ENCODE assay signal across 3 cellular contexts in the genomic region with DNA sequence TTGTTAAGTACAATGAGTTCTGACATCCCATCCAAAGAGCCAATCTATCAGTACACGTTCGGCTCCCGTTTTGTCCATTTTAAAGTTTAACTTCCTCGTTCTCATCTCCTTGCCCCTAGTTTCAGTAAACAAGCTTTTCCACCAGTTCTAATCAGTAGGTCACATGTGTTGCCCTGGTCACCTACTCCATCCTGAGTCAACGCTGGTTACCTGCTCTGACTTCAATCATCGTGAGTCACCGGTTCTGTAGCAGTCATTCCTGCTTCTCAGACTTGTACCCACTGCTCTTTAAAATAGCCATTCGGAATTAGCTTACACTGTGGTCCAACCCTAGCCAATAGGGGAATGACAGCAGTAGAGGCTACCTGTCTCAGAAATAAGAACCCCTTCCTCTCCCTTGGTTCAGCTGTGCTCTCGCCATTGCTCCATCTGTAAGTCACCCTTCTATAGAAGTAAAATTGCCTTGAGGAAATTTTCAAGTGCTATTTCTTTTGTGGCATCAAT.
TF ChIP-seq lines count a peak whose summit lies in the region.

No MANE protein-coding gene starts in this region.

TF ChIP-seq in GM12878, 131 proteins besides CTCF, POLR2A, EP300 and RAD21:
- TF ChIP-seq, protein P1, sequence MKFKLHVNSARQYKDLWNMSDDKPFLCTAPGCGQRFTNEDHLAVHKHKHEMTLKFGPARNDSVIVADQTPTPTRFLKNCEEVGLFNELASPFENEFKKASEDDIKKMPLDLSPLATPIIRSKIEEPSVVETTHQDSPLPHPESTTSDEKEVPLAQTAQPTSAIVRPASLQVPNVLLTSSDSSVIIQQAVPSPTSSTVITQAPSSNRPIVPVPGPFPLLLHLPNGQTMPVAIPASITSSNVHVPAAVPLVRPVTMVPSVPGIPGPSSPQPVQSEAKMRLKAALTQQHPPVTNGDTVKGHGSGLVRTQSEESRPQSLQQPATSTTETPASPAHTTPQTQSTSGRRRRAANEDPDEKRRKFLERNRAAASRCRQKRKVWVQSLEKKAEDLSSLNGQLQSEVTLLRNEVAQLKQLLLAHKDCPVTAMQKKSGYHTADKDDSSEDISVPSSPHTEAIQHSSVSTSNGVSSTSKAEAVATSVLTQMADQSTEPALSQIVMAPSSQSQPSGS (IDR thresholded peaks at IDR 0.05; ENCODE audit: low read length) = no peak
- no peak for TF ChIP-seq GABPA (IDR thresholded peaks at IDR 0.05; ENCODE audit: low read depth)
- no peak for TF ChIP-seq RBBP5 (conservative IDR thresholded peaks at IDR 0.05)
- TF ChIP-seq KLF5 (IDR thresholded peaks at IDR 0.05; ENCODE audit: partially characterized antibody) = no peak
- no peak for TF ChIP-seq ZZZ3 (IDR thresholded peaks at IDR 0.05; ENCODE audit: control insufficient read depth, insufficient read length, low read depth)
- no peak for TF ChIP-seq ZNF207 (IDR thresholded peaks at IDR 0.05; ENCODE audit: borderline replicate concordance)
- no peak for TF ChIP-seq GATAD2B (conservative IDR thresholded peaks at IDR 0.05; ENCODE audit: low read depth)
TF ChIP-seq in GM12878: peak in this region for 0.

TF ChIP-seq in HepG2, 621 proteins besides CTCF, POLR2A, EP300 and RAD21 (continues in another document):
- TF ChIP-seq CREB1 (IDR thresholded peaks at IDR 0.05) (peak; percentile 81), CREB1 (CRISPR knock-in tag; IDR thresholded peaks at IDR 0.05) (no peak; the same call in 1 of the 2 replicates), YY1 (IDR thresholded peaks at IDR 0.05; ENCODE audit: insufficient read depth, insufficient replicate concordance, low read depth, low read length) (no peak), NCOA1 (CRISPR knock-in tag; IDR thresholded peaks at IDR 0.05) (no peak), NR2F6 (IDR thresholded peaks at IDR 0.05) (peak; percentile 57; the same call in 1 of the 2 replicates), NR2F6 (CRISPR knock-in tag; IDR thresholded peaks at IDR 0.05) (peak; percentile 85), ZNF605 (CRISPR knock-in tag; IDR thresholded peaks at IDR 0.05) (peak; percentile 20; the same call in 1 of the 2 replicates), SMYD3 (CRISPR knock-in tag; IDR thresholded peaks at IDR 0.05) (no peak), NR2F2 (IDR thresholded peaks at IDR 0.05; ENCODE audit: borderline replicate concordance, low read depth) (0 out of 2 replicates have a peak, but pooled peaks have one; percentile 32), ETV5 (CRISPR knock-in tag; IDR thresholded peaks at IDR 0.05; ENCODE audit: borderline replicate concordance) (peak; percentile 77; the same call in 1 of the 2 replicates), DPF2 (CRISPR knock-in tag; IDR thresholded peaks at IDR 0.05; ENCODE audit: borderline replicate concordance, low read depth) (peak; percentile 87), ZSCAN25 (CRISPR knock-in tag; IDR thresholded peaks at IDR 0.05) (no peak), CREM (IDR thresholded peaks at IDR 0.05) (no peak; the same call in 1 of the 2 replicates), CREM (CRISPR knock-in tag; IDR thresholded peaks at IDR 0.05) (no peak), ZNF234 (CRISPR knock-in tag; conservative IDR thresholded peaks at IDR 0.05) (no peak), GABPB1 (CRISPR knock-in tag; IDR thresholded peaks at IDR 0.05) (0 out of 2 replicates have a peak, but pooled peaks have one; percentile 22)
- TF ChIP-seq, protein P2, sequence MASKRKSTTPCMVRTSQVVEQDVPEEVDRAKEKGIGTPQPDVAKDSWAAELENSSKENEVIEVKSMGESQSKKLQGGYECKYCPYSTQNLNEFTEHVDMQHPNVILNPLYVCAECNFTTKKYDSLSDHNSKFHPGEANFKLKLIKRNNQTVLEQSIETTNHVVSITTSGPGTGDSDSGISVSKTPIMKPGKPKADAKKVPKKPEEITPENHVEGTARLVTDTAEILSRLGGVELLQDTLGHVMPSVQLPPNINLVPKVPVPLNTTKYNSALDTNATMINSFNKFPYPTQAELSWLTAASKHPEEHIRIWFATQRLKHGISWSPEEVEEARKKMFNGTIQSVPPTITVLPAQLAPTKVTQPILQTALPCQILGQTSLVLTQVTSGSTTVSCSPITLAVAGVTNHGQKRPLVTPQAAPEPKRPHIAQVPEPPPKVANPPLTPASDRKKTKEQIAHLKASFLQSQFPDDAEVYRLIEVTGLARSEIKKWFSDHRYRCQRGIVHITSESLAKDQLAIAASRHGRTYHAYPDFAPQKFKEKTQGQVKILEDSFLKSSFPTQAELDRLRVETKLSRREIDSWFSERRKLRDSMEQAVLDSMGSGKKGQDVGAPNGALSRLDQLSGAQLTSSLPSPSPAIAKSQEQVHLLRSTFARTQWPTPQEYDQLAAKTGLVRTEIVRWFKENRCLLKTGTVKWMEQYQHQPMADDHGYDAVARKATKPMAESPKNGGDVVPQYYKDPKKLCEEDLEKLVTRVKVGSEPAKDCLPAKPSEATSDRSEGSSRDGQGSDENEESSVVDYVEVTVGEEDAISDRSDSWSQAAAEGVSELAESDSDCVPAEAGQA (IDR thresholded peaks at IDR 0.05; ENCODE audit: low read depth) = peak; percentile 51; the same call in 1 of the 2 replicates
- TF ChIP-seq, protein P2 (CRISPR knock-in tag; IDR thresholded peaks at IDR 0.05; ENCODE audit: borderline replicate concordance) = no peak

TF ChIP-seq in GM12891, 5 proteins besides CTCF, POLR2A, EP300 and RAD21:
- no peak for TF ChIP-seq PAX5 (IDR thresholded peaks at IDR 0.05; ENCODE audit: insufficient read depth, low read length, severe bottlenecking)
- TF ChIP-seq TAF1 (IDR thresholded peaks at IDR 0.05; ENCODE audit: low read depth, low read length) = no peak
- TF ChIP-seq SPI1 (IDR thresholded peaks at IDR 0.05; ENCODE audit: low read depth, low read length) = no peak
- TF ChIP-seq POU2F2 (IDR thresholded peaks at IDR 0.05; ENCODE audit: low read depth, low read length) = no peak
- TF ChIP-seq POLR2AphosphoS5 (IDR thresholded peaks at IDR 0.05; ENCODE audit: low read depth, low read length) = no peak
